8 cellular contexts compared by ENCODE assay signal in the genomic region with DNA sequence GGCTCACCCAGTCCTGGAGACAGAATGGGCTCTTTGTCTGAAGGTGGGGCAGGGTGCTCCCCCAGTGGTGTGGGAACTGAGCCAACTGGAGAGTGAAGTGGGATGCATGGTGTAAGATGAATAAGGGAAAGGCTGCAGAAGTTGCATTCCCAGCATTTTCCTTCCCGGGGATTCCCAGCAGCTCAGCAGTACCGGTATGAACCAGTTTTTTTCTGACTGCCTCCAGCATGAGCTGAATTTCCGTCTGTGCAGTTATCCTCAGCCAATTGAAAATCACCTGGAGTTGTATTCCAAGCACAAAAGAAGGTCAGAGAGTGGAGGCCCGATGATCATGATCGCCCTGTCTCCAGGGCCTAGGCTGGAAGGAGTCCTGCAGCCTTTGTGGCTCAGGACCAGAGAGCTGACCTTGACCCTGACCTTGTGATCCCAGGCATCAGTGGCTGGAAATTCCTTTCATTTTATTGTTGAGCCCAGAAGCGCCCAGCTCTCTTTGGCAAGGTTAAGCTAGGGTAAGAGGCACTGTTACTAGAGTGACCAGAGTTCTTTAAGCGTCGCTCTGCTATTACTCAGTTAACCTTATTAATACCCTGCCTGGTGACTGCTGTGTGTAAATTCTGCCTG. TPM values are rescaled to one million over a fixed set of nuclear protein-coding genes. Genes with fewer than 3 reads are reported as not detected.
DNase-seq lines count a peak whose midpoint lies in the region; ATAC-seq, FAIRE-seq and TF ChIP-seq lines count a peak whose summit lies in the region.

No MANE protein-coding gene starts in this region.

- no peak for FAIRE-seq in K562 (lab: Jason Lieb, UNC)

- BruUV-seq in K562 (replicated peaks; lab: Mats Ljungman, UMichigan), result no TSS peak

- H3K9me1 ChIP-seq in K562 (ENCODE audit: control insufficient read depth, insufficient read depth, low read length), result peaks cover 11% of the 10 kb centered on the region

- ATAC-seq in K562 (no peak), HG03432 (IDR thresholded peaks at IDR 0.05; ENCODE audit: unreplicated experiment) (no peak), GM21723 (IDR thresholded peaks at IDR 0.05; ENCODE audit: unreplicated experiment) (no peak)

- H3K4me3 ChIP-seq in K562 (no peak overlapping the region), skin epidermis (no peak overlapping the region)

- peak overlapping the region; percentile 23; the same call in 1 of the 2 replicates for H3K4me2 ChIP-seq in K562 (ENCODE audit: insufficient read depth, low read length)

- POLR2A ChIA-PET in K562 (lab: Yijun Ruan, JAX), result interaction anchor here (0.7 to 1.2 kb wide), 3 partner anchors 11 to 184 kb away, joined by 4 to 5 read pairs (median 4); no protein-coding TSS in a partner anchor

- peak overlapping the region; percentile 31 to 63; a peak in 2 of 4 replicates for H3K9ac ChIP-seq in K562 (ENCODE audit: insufficient read depth in 1 of 2, low read depth in 2 of 2, low read length in 2 of 2)

- TF ChIP-seq RAD21 in K562 (CRISPR knock-in tag; conservative IDR thresholded peaks at IDR 0.05 in 1 of 2, IDR thresholded peaks at IDR 0.05 in 1 of 2), result no peak

- no peaks in the 10 kb centered on the region for H3K27me3 ChIP-seq in K562 (ENCODE audit: control insufficient read depth in 2 of 2, insufficient read depth in 2 of 2, low read length in 2 of 2)

- H3K36me3 ChIP-seq in K562 (ENCODE audit: control insufficient read depth, insufficient read depth, low read length), result peaks cover 43% of the 10 kb centered on the region; the same call in 2 of the 3 replicates

- CTCF ChIA-PET in K562 (lab: Yijun Ruan, JAX; ENCODE audit: low intra/inter-chr PET ratio), result no interaction called here

- no peak for TF ChIP-seq EP300 in K562 (IDR thresholded peaks at IDR 0.05; ENCODE audit: low read length)

- 78% methylated on average over 8 of the region's 8 CpGs for WGBS in K562 (ENCODE audit: insufficient coverage, low coverage, missing lambda C conversion rate)

- no peaks in the 10 kb centered on the region; the same call in 1 of the 2 replicates for H4K20me1 ChIP-seq in K562 (replicated peaks; ENCODE audit: control insufficient read depth, insufficient read depth, low read length)

- no peaks in the 10 kb centered on the region for H3K9me3 ChIP-seq in K562 (replicated peaks; ENCODE audit: control insufficient read depth, insufficient read depth, low read depth, low read length)

- in situ Hi-C loops in K562 (cut with MboI), result no loop called here

- intact Hi-C loops in K562 (cut with micrococcal nuclease), result loop anchor here (2.0 to 5.0 kb wide), 2 partner anchors 33 to 53 kb away; a partner anchor contains a TSS

- no peak for TF ChIP-seq POLR2A in K562 (conservative IDR thresholded peaks at IDR 0.05)

- peaks cover 38% of the 10 kb centered on the region for H3K79me2 ChIP-seq in K562 (ENCODE audit: control insufficient read depth, insufficient read depth, low read length)

- no peak overlapping the region; the same call in 1 of the 2 replicates for H2AFZ ChIP-seq in K562 (ENCODE audit: low read depth, low read length)

- H3K4me1 ChIP-seq in K562 (replicated peaks in 1 of 2; ENCODE audit: control insufficient read depth in 2 of 2, insufficient read depth in 2 of 2, low read length in 2 of 2), result peaks cover 34 to 38% of the 10 kb centered on the region in 2 experiments

- H3K27ac ChIP-seq in K562 (ENCODE audit: extremely low read depth, low read depth, low read length) (peak overlapping the region; percentile 84), skin epidermis (peak overlapping the region; percentile 7 to 99 (median 94))

- DNase-seq in DMS79 (lab: John Stamatoyannopoulos, UW) (peak; percentile 80), NCI-H1048 (lab: John Stamatoyannopoulos, UW) (peak; percentile 48), K562 (ENCODE audit: extremely low read depth in 1 of 4, low spot score in 3 of 4) (no peak), iris pigment epithelial cell (ENCODE audit: low read depth) (peak; percentile 92), NCI-H1417 treated with DMSO at 0.1 percent for 48 hours (lab: John Stamatoyannopoulos, UW) (no peak)

- no peak for TF ChIP-seq CTCF in K562 (IDR thresholded peaks at IDR 0.05 in 2 of 3, conservative IDR thresholded peaks at IDR 0.05 in 1 of 3; ENCODE audit: insufficient read depth in 2 of 3, low read depth in 1 of 3, low read length in 3 of 3)

TF ChIP-seq in K562, 482 proteins besides CTCF, POLR2A, EP300 and RAD21:
- TF ChIP-seq PTRF (tag; IDR thresholded peaks at IDR 0.05), result no peak
- no peak for TF ChIP-seq GATA2 (CRISPR knock-in tag; IDR thresholded peaks at IDR 0.05)
- no peak for TF ChIP-seq TBL1XR1 (IDR thresholded peaks at IDR 0.05; ENCODE audit: low read length in 2 of 2)
- TF ChIP-seq CBFB (CRISPR knock-in tag; IDR thresholded peaks at IDR 0.05), result no peak
- peak; percentile 70; the same call in 1 of the 2 replicates for TF ChIP-seq ESRRA (IDR thresholded peaks at IDR 0.05; ENCODE audit: borderline replicate concordance, low read depth)
- TF ChIP-seq NFIC (IDR thresholded peaks at IDR 0.05), result peak; percentile 34; the same call in 1 of the 2 replicates
- TF ChIP-seq ETS2 (tag; IDR thresholded peaks at IDR 0.05; ENCODE audit: borderline replicate concordance, poor library complexity, severe bottlenecking), result no peak
- TF ChIP-seq, protein P1, sequence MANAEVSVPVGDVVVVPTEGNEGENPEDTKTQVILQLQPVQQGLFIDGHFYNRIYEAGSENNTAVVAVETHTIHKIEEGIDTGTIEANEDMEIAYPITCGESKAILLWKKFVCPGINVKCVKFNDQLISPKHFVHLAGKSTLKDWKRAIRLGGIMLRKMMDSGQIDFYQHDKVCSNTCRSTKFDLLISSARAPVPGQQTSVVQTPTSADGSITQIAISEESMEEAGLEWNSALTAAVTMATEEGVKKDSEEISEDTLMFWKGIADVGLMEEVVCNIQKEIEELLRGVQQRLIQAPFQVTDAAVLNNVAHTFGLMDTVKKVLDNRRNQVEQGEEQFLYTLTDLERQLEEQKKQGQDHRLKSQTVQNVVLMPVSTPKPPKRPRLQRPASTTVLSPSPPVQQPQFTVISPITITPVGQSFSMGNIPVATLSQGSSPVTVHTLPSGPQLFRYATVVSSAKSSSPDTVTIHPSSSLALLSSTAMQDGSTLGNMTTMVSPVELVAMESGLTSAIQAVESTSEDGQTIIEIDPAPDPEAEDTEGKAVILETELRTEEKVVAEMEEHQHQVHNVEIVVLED (CRISPR knock-in tag; IDR thresholded peaks at IDR 0.05), result no peak

RNA-seq across cellular contexts. Expression of a gene that starts 33.4 kb away (rescaled TPM):
- 67.1 and 99.5 TPM in 2 replicates for total RNA-seq in K562 (2011; cell fraction: chromatin; rRNA removed; ENCODE audit: low replicate concordance)
- total RNA-seq in K562 (2011; cell fraction: nucleolus; rRNA removed), result 61.5 and 70.1 TPM in 2 replicates
- total RNA-seq in K562 (2011; cell fraction: nucleoplasm; rRNA removed), result 49.3 and 64.3 TPM in 2 replicates
- total RNA-seq in K562 (2014; rRNA removed), result 38.6 and 50.0 TPM in 2 replicates
- 20.5 and 21.8 TPM in 2 replicates for total RNA-seq in K562 (2014; rRNA removed; fragmentation: Illumina TruSeq; extraction: Trizol)
- 19.4 and 20.2 TPM in 2 replicates for total RNA-seq in K562 (2015; rRNA removed; fragmentation: Illumina TruSeq; extraction: Trizol)
- total RNA-seq in K562 (2021), result 80.3 and 86.6 TPM in 2 replicates
- polyA plus RNA-seq in K562 (2011; rRNA removed), result 23.5 and 44.6 TPM in 2 replicates
- 44.3 and 54.2 TPM in 2 replicates for polyA plus RNA-seq in K562 (2011; cell fraction: cytosol; rRNA removed)
- 59.0 and 70.4 TPM in 2 replicates for polyA plus RNA-seq in K562 (2011; cell fraction: nucleus; rRNA removed)
- polyA plus RNA-seq in K562 (2012), result 55.7 and 67.9 TPM in 2 replicates
- 58.8 and 59.1 TPM in 2 replicates for polyA plus RNA-seq in K562 (2014; fragmentation: Illumina TruSeq; extraction: Trizol)
- 1 to 10 TPM; 3.1 to 6.3 TPM for polyA plus RNA-seq in K562 (2014; fragmentation: Nextera tagmentation; extraction: Ambion mirVana)
- 31.4 and 31.6 TPM in 2 replicates for polyA plus RNA-seq in K562 (2014; rRNA removed)
- 66.0 and 68.6 TPM in 2 replicates for polyA minus RNA-seq in K562 (2011; rRNA and poly(A)+ RNA removed)
- polyA minus RNA-seq in K562 (2011; cell fraction: cytosol; rRNA and poly(A)+ RNA removed), result 52.4 and 53.8 TPM in 2 replicates
- 25.8 and 36.1 TPM in 2 replicates for polyA minus RNA-seq in K562 (2011; cell fraction: nucleus; rRNA and poly(A)+ RNA removed)

RNA-seq across cellular contexts. Expression of a gene that starts 57.8 kb away (rescaled TPM):
- total RNA-seq in K562 (2011; cell fraction: chromatin; rRNA removed; ENCODE audit: low replicate concordance), result 87.6 and 130 TPM in 2 replicates
- total RNA-seq in K562 (2011; cell fraction: nucleolus; rRNA removed), result 122 and 140 TPM in 2 replicates
- 150 and 206 TPM in 2 replicates for total RNA-seq in K562 (2011; cell fraction: nucleoplasm; rRNA removed)
- total RNA-seq in K562 (2014; rRNA removed), result 40.0 and 53.8 TPM in 2 replicates
- 40.6 and 42.1 TPM in 2 replicates for total RNA-seq in K562 (2014; rRNA removed; fragmentation: Illumina TruSeq; extraction: Trizol)
- 43.8 and 44.3 TPM in 2 replicates for total RNA-seq in K562 (2015; rRNA removed; fragmentation: Illumina TruSeq; extraction: Trizol)
- total RNA-seq in K562 (2021), result 44.5 and 44.6 TPM in 2 replicates
- polyA plus RNA-seq in K562 (2011; rRNA removed), result 64.0 and 75.5 TPM in 2 replicates
- polyA plus RNA-seq in K562 (2011; cell fraction: cytosol; rRNA removed), result 83.9 and 104 TPM in 2 replicates
- polyA plus RNA-seq in K562 (2011; cell fraction: nucleus; rRNA removed), result 84.1 and 90.2 TPM in 2 replicates
- polyA plus RNA-seq in K562 (2012), result 39.4 and 67.4 TPM in 2 replicates
- 40.5 and 44.2 TPM in 2 replicates for polyA plus RNA-seq in K562 (2014; fragmentation: Illumina TruSeq; extraction: Trizol)
- polyA plus RNA-seq in K562 (2014; fragmentation: Nextera tagmentation; extraction: Ambion mirVana), result 10 to 100 TPM; 20.3 to 23.1 TPM
- 55.3 and 56.4 TPM in 2 replicates for polyA plus RNA-seq in K562 (2014; rRNA removed)
- 49.9 and 50.1 TPM in 2 replicates for polyA minus RNA-seq in K562 (2011; rRNA and poly(A)+ RNA removed)
- 32.8 and 44.1 TPM in 2 replicates for polyA minus RNA-seq in K562 (2011; cell fraction: cytosol; rRNA and poly(A)+ RNA removed)
- polyA minus RNA-seq in K562 (2011; cell fraction: nucleus; rRNA and poly(A)+ RNA removed), result 32.0 and 44.2 TPM in 2 replicates

Comparison
In these comparisons a context has a peak if more than half of its experiments do, and no peak if none do; other contexts are left out.
1. DNase-seq: peak in DMS79 (single experiment), NCI-H1048 (single experiment) and iris pigment epithelial cell (single experiment); none in K562 (0 of 4) and NCI-H1417 treated with DMSO at 0.1 percent for 48 hours (single experiment).